ENCODE assay signal across 20 cellular contexts in the genomic region with DNA sequence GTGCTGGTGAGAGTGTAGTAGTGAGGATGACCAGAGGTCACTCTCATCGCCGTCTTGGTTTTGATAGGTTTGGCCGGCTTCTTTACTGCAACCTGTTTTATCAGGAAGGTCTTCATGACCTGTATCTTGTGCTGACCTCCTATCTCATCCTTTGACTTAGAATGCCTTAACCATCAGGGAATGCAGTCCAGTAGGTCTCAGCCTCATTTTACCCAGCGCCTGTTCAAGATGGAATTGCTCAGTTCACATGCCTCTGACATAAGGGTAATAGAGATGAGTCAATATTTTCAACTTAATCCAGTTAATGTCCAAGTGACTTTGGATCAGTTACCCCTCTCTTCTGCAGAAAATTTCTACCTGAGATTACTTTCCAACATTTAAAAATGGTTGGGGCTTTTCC.
"Had no signal": no experiment of that assay in that cellular context is flagged by ENCODE, and none has a peak within 500 bp of the region (broad histone marks: within the 10 kb centered on the region; RNA-seq: fewer than 3 reads in every experiment).

No MANE protein-coding gene starts in this region.

- H3K27me3 ChIP-seq: right atrium auricular region, testis, tibial nerve had no signal

- H3K4me1 ChIP-seq: colonic mucosa had no signal

- H3K36me3 ChIP-seq: colonic mucosa, lower lobe of right lung had no signal

- DNase-seq: caudate nucleus; colonic mucosa; dermis blood vessel endothelial cell; foreskin melanocyte; heart right ventricle; hypothalamus; kidney glomerular epithelial cell; lower lobe of right lung; midbrain; naive B cell; posterior cingulate gyrus; stimulated activated CD4-positive, alpha-beta T cell treated with anti-CD3 and anti-CD28 coated beads, Interleukin-2, amount 100 ng/mL, for 48 hours; stimulated activated CD8-positive, alpha-beta memory T cell treated with anti-CD3 and anti-CD28 coated beads, Interleukin-4, amount 100 ng/mL, for 48 hours; stimulated activated naive CD8-positive, alpha-beta T cell treated with anti-CD3 and anti-CD28 coated beads, Interleukin-15, Interleukin-2, amounts not matched to agents 100 U/mL and 50 U/mL, for 24 hours; testis had no signal

- H3K9me3 ChIP-seq: colonic mucosa, heart right ventricle, lower lobe of right lung, right atrium auricular region, testis, tibial nerve had no signal

- ATAC-seq: heart right ventricle; left lobe of liver; lower lobe of right lung; stimulated activated effector memory CD8-positive, alpha-beta T cell treated with anti-CD3 and anti-CD28 coated beads, Interleukin-12 subunit alpha, Interleukin-12 subunit beta, amount 100 ng/mL, for 72 hours; stimulated activated naive CD8-positive, alpha-beta T cell treated with anti-CD3 and anti-CD28 coated beads, Interleukin-15, Interleukin-2, amounts not matched to agents 100 U/mL and 50 U/mL, for 24 hours had no signal

- H3K27ac ChIP-seq: colonic mucosa, lower lobe of right lung, testis had no signal

- H3K4me3 ChIP-seq: colonic mucosa, lower lobe of right lung, smooth muscle cell, testis had no signal
